In the genomic region with DNA sequence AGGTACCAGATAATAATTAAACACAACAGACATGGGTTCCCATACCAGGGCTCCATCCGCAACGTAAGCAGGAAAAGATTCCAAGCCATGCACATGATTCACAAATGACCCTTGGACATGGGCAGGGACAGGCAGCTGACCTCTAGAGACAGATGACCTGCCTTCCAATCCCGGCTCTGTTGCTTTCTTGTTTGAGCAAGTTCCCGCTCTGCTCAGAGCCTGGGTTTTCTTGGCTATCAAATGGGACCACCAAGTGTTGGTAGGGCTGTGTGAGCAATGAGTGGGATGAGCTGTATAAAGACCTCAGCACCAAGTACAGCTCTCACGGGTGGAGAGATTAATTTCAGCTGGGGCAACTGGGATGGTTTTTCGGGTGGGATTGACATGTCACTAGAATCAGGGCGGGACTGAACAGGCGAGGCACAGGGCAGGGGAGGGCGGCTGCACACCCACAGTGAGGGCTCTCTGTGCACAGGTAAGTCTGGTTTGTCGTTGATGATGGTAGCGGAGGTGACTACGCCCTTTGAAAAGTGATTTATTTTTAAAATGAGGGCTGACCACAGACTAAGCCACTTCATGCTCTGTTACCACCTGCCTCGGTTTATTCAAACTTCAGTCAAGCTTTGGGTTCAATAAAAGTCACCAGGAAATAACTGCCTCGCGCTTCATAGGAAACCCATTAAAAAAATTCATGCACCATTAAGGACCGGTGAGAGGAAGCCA, we compare ENCODE assay signal across 1 cellular context.
A peak's percentile ranks its signal among the peaks of the same experiment; 100 is the strongest.
TF ChIP-seq lines count a peak whose summit lies in the region.

No MANE protein-coding gene starts in this region.

TF ChIP-seq in HepG2, 621 proteins besides CTCF, POLR2A, EP300 and RAD21 (continued from another document and continues in another):
- TF ChIP-seq ZNF407 (CRISPR knock-in tag; IDR thresholded peaks at IDR 0.05; ENCODE audit: not compliant biosample characterization) (no peak), HDAC1 (CRISPR knock-in tag; IDR thresholded peaks at IDR 0.05) (no peak), ZNF574 (CRISPR knock-in tag; IDR thresholded peaks at IDR 0.05) (no peak), HOXA7 (CRISPR knock-in tag; IDR thresholded peaks at IDR 0.05) (no peak), ZFAT (CRISPR knock-in tag; conservative IDR thresholded peaks at IDR 0.05) (no peak), EEA1 (CRISPR knock-in tag; IDR thresholded peaks at IDR 0.05; ENCODE audit: borderline replicate concordance) (no peak), ZBTB3 (CRISPR knock-in tag; IDR thresholded peaks at IDR 0.05; ENCODE audit: borderline replicate concordance, low read depth) (no peak), ZSCAN30 (CRISPR knock-in tag; IDR thresholded peaks at IDR 0.05) (no peak), NFRKB (IDR thresholded peaks at IDR 0.05) (no peak), HDAC6 (IDR thresholded peaks at IDR 0.05; ENCODE audit: low read depth, low read length) (no peak), ATF6 (CRISPR knock-in tag; conservative IDR thresholded peaks at IDR 0.05) (no peak), KDM3A (CRISPR knock-in tag; IDR thresholded peaks at IDR 0.05; ENCODE audit: low read depth) (no peak), NFYC (CRISPR knock-in tag; IDR thresholded peaks at IDR 0.05) (0 out of 2 replicates have a peak, but pooled peaks have one; percentile 24), ZNF331 (CRISPR knock-in tag; IDR thresholded peaks at IDR 0.05) (peak; percentile 29; the same call in 1 of the 2 replicates), SP4 (CRISPR knock-in tag; IDR thresholded peaks at IDR 0.05) (no peak), ZKSCAN8 (CRISPR knock-in tag; IDR thresholded peaks at IDR 0.05; ENCODE audit: borderline replicate concordance) (no peak), ARNTL (CRISPR knock-in tag; IDR thresholded peaks at IDR 0.05) (0 out of 2 replicates have a peak, but pooled peaks have one; percentile 48), GABPB1 (CRISPR knock-in tag; IDR thresholded peaks at IDR 0.05) (no peak)
- TF ChIP-seq, protein P1, sequence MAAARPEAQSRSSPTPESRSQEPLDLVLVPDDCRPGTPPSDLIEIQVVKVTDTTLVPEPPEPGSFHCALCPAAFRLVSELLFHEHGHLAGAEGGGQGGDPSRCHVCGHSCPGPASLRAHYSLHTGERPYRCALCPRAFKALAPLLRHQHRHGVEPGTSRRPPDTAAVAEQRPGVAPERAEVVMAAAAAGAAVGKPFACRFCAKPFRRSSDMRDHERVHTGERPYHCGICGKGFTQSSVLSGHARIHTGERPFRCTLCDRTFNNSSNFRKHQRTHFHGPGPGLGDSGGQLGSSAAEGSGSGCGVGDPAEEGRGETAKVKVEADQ (CRISPR knock-in tag; IDR thresholded peaks at IDR 0.05; ENCODE audit: borderline replicate concordance): no peak
- TF ChIP-seq, protein P2, sequence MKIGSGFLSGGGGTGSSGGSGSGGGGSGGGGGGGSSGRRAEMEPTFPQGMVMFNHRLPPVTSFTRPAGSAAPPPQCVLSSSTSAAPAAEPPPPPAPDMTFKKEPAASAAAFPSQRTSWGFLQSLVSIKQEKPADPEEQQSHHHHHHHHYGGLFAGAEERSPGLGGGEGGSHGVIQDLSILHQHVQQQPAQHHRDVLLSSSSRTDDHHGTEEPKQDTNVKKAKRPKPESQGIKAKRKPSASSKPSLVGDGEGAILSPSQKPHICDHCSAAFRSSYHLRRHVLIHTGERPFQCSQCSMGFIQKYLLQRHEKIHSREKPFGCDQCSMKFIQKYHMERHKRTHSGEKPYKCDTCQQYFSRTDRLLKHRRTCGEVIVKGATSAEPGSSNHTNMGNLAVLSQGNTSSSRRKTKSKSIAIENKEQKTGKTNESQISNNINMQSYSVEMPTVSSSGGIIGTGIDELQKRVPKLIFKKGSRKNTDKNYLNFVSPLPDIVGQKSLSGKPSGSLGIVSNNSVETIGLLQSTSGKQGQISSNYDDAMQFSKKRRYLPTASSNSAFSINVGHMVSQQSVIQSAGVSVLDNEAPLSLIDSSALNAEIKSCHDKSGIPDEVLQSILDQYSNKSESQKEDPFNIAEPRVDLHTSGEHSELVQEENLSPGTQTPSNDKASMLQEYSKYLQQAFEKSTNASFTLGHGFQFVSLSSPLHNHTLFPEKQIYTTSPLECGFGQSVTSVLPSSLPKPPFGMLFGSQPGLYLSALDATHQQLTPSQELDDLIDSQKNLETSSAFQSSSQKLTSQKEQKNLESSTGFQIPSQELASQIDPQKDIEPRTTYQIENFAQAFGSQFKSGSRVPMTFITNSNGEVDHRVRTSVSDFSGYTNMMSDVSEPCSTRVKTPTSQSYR (CRISPR knock-in tag; IDR thresholded peaks at IDR 0.05; ENCODE audit: borderline replicate concordance): no peak
- TF ChIP-seq, protein P3, sequence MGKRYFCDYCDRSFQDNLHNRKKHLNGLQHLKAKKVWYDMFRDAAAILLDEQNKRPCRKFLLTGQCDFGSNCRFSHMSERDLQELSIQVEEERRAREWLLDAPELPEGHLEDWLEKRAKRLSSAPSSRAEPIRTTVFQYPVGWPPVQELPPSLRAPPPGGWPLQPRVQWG (CRISPR knock-in tag; IDR thresholded peaks at IDR 0.05; ENCODE audit: borderline replicate concordance, low read depth): no peak
- TF ChIP-seq, protein P4, sequence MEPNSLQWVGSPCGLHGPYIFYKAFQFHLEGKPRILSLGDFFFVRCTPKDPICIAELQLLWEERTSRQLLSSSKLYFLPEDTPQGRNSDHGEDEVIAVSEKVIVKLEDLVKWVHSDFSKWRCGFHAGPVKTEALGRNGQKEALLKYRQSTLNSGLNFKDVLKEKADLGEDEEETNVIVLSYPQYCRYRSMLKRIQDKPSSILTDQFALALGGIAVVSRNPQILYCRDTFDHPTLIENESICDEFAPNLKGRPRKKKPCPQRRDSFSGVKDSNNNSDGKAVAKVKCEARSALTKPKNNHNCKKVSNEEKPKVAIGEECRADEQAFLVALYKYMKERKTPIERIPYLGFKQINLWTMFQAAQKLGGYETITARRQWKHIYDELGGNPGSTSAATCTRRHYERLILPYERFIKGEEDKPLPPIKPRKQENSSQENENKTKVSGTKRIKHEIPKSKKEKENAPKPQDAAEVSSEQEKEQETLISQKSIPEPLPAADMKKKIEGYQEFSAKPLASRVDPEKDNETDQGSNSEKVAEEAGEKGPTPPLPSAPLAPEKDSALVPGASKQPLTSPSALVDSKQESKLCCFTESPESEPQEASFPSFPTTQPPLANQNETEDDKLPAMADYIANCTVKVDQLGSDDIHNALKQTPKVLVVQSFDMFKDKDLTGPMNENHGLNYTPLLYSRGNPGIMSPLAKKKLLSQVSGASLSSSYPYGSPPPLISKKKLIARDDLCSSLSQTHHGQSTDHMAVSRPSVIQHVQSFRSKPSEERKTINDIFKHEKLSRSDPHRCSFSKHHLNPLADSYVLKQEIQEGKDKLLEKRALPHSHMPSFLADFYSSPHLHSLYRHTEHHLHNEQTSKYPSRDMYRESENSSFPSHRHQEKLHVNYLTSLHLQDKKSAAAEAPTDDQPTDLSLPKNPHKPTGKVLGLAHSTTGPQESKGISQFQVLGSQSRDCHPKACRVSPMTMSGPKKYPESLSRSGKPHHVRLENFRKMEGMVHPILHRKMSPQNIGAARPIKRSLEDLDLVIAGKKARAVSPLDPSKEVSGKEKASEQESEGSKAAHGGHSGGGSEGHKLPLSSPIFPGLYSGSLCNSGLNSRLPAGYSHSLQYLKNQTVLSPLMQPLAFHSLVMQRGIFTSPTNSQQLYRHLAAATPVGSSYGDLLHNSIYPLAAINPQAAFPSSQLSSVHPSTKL (CRISPR knock-in tag; IDR thresholded peaks at IDR 0.05): peak; percentile 87
